ENCODE assay signal across 8 cellular contexts in genomic region chr22:43088616-43088978, GRCh38. TPM values are rescaled to one million over a fixed set of nuclear protein-coding genes. Genes with fewer than 3 reads are reported as not detected.
DNase-seq lines count a peak whose midpoint lies in the region; ATAC-seq, FAIRE-seq and TF ChIP-seq lines count a peak whose summit lies in the region.

No MANE protein-coding gene starts in this region.

- FAIRE-seq in GM12891 (lab: Jason Lieb, UNC) = no peak

- ATAC-seq in natural killer cell (no peak), GM21723 (IDR thresholded peaks at IDR 0.05; ENCODE audit: unreplicated experiment) (no peak), HG02610 (IDR thresholded peaks at IDR 0.05; ENCODE audit: unreplicated experiment) (no peak)

- in situ Hi-C loops in GM13977 (cut with MboI; ENCODE audit: low pct_unique_long_range_greater_than_20kb, low sequenced_read_pairs, unreplicated experiment) = no loop called here

- H3K4me3 ChIP-seq in BLaER1 treated with 17β-estradiol and CSF1 and Interleukin-3, amounts not matched to agents 10 nM and 100 nM = peak overlapping the region; percentile 68 to 93 (median 73)
- H3K4me3 ChIP-seq in HUES64 (ENCODE audit: low read length) (peak overlapping the region; percentile 70), cardiac fibroblast (replicated peaks in 1 of 2; ENCODE audit: low read depth in 2 of 2, low read length in 2 of 2) (peak overlapping the region; percentile 80 to 86)

- peak overlapping the region; percentile 79 to 99 (median 92) for H3K4me2 ChIP-seq in BLaER1 treated with 17β-estradiol and CSF1 and Interleukin-3, amounts not matched to agents 10 nM and 100 nM

- DNase-seq in cardiac fibroblast (ENCODE audit: low read depth in 2 of 2) (no peak), natural killer cell (no peak), GM13977 (ENCODE audit: low spot score) (no peak), GM12891 (ENCODE audit: insufficient read length, low spot score) (no peak)

- H4K20me1 ChIP-seq in BLaER1 treated with 17β-estradiol and CSF1 and Interleukin-3, amounts not matched to agents 10 nM and 100 nM = no peaks in the 10 kb centered on the region; a peak in 1 of 22 replicates

- no peaks in the 10 kb centered on the region for H3K9me3 ChIP-seq in BLaER1 treated with 17β-estradiol and CSF1 and Interleukin-3, amounts not matched to agents 10 nM and 100 nM (replicated peaks in 1 of 11)
- no peaks in the 10 kb centered on the region for H3K9me3 ChIP-seq in HUES64 (ENCODE audit: insufficient read depth, low read depth, low read length)

- no peak for TF ChIP-seq POLR2A in GM12891 (IDR thresholded peaks at IDR 0.05; ENCODE audit: low read depth, low read length)

- H3K4me1 Mint-ChIP-seq in natural killer cell = peaks cover 23 to 33% of the 10 kb centered on the region in 2 donors

- no peaks in the 10 kb centered on the region for H3K27me3 ChIP-seq in BLaER1 treated with 17β-estradiol and CSF1 and Interleukin-3, amounts not matched to agents 10 nM and 100 nM
- no peaks in the 10 kb centered on the region for H3K27me3 ChIP-seq in HUES64 (ENCODE audit: insufficient read depth, low read length)

- peak overlapping the region; percentile 34 to 65 for H3K27ac Mint-ChIP-seq in natural killer cell

- H3K36me3 Mint-ChIP-seq in natural killer cell = no peaks in the 10 kb centered on the region

- H3K4me3 Mint-ChIP-seq in natural killer cell = peak overlapping the region; percentile 88

- no peak for TF ChIP-seq CTCF in cardiac fibroblast (IDR thresholded peaks at IDR 0.05; ENCODE audit: low read depth, low read length)
- TF ChIP-seq CTCF in natural killer cell (IDR thresholded peaks at IDR 0.05) = no peak
- TF ChIP-seq CTCF in GM13977 (IDR thresholded peaks at IDR 0.05; ENCODE audit: extremely low read depth, insufficient read depth, missing control alignments) = no peak

- intact Hi-C loops in natural killer cell (cut with micrococcal nuclease) = no loop called here

- H3K9ac ChIP-seq in BLaER1 treated with 17β-estradiol and CSF1 and Interleukin-3, amounts not matched to agents 10 nM and 100 nM = peak overlapping the region; percentile 58 to 78 (median 71); a peak in 21 of 22 replicates
- H3K9ac ChIP-seq in HUES64 (ENCODE audit: low read depth, low read length) = peak overlapping the region; percentile 64

- H3K27me3 Mint-ChIP-seq in natural killer cell (ENCODE audit: low read depth in 2 of 2) = no peaks in the 10 kb centered on the region

- peaks cover 14 to 36% (median 24%) of the 10 kb centered on the region in 10 experiments for H3K4me1 ChIP-seq in BLaER1 treated with 17β-estradiol and CSF1 and Interleukin-3, amounts not matched to agents 10 nM and 100 nM
- H3K4me1 ChIP-seq in HUES64 (ENCODE audit: insufficient read depth, low read length) = no peaks in the 10 kb centered on the region

- H3K27ac ChIP-seq in BLaER1 treated with 17β-estradiol and CSF1 and Interleukin-3, amounts not matched to agents 10 nM and 100 nM = peak overlapping the region in 10 of 11 experiments; percentile 43 to 70 (median 62); a peak in 19 of 22 replicates
- H3K27ac ChIP-seq in HUES64 (ENCODE audit: low read depth, low read length) = peak overlapping the region; percentile 59; the same call in 1 of the 2 replicates

- 87% methylated on average over 9 of the region's 9 CpGs for WGBS in HUES64

- H3K36me3 ChIP-seq in BLaER1 treated with 17β-estradiol and CSF1 and Interleukin-3, amounts not matched to agents 10 nM and 100 nM = peaks cover 0 to 8% (median 4%) of the 10 kb centered on the region in 11 experiments; a peak in 5 of 22 replicates
- no peaks in the 10 kb centered on the region for H3K36me3 ChIP-seq in HUES64 (ENCODE audit: insufficient read depth, low read length)

- H3K9me3 Mint-ChIP-seq in natural killer cell = no peaks in the 10 kb centered on the region

TF ChIP-seq in GM12891, 5 proteins besides CTCF, POLR2A, EP300 and RAD21:
- TF ChIP-seq TAF1 (IDR thresholded peaks at IDR 0.05; ENCODE audit: low read depth, low read length) (no peak), SPI1 (IDR thresholded peaks at IDR 0.05; ENCODE audit: low read depth, low read length) (no peak)

RNA-seq across cellular contexts. Expression of gene TTLL1, which starts 0.6 kb away (rescaled TPM):
- polyA plus RNA-seq in HUES64 (2013, experiment 1 of 2) = 8.2 TPM
- 12.6 TPM for polyA plus RNA-seq in HUES64 (2013, experiment 2 of 2)
- 1 to 10 TPM; 4.4 to 6.5 (median 6.0) TPM for total RNA-seq in natural killer cell
- polyA plus RNA-seq in GM12891 (2012; ENCODE audit: low read depth, missing spikeins) = 5.2 TPM

RNA-seq across cellular contexts. Expression of gene BIK, which starts 22.0 kb away (rescaled TPM):
- 2.7 TPM for polyA plus RNA-seq in HUES64 (2013, experiment 1 of 2)
- polyA plus RNA-seq in HUES64 (2013, experiment 2 of 2) = 3.7 TPM
- total RNA-seq in natural killer cell = 1 to 10 TPM in 1 of 3 donors, under 1 TPM in 1, not detected in 1; 0.28 to 1.2 TPM
- 8.7 TPM for polyA plus RNA-seq in GM12891 (2012; ENCODE audit: low read depth, missing spikeins)

RNA-seq across cellular contexts. Expression of gene MCAT, which starts 54.6 kb away (rescaled TPM):
- polyA plus RNA-seq in HUES64 (2013, experiment 1 of 2) = 12.2 TPM
- 13.1 TPM for polyA plus RNA-seq in HUES64 (2013, experiment 2 of 2)
- total RNA-seq in natural killer cell = 10 to 100 TPM in 1 of 3 donors, 1 to 10 TPM in 2; 6.5 to 12.4 (median 9.3) TPM
- 12.8 TPM for polyA plus RNA-seq in GM12891 (2012; ENCODE audit: low read depth, missing spikeins)
